Comparison of ENCODE assay signal across 8 cellular contexts in genomic region chr16:66695935-66696668, GRCh38. TPM values are rescaled to one million over a fixed set of nuclear protein-coding genes. Genes with fewer than 3 reads are reported as not detected.
DNase-seq lines count a peak whose midpoint lies in the region; ATAC-seq and TF ChIP-seq lines count a peak whose summit lies in the region.

No MANE protein-coding gene starts in this region.

- H3K9me3 Mint-ChIP-seq in immature natural killer cell = no peaks in the 10 kb centered on the region

- DNase-seq in NCI-H2081 (lab: John Stamatoyannopoulos, UW) = peak; percentile 21 to 29
- no peak for DNase-seq in NCI-H2081 treated with DMSO at 0.1 percent for 48 hours (lab: John Stamatoyannopoulos, UW)
- DNase-seq in NCI-H345 (lab: John Stamatoyannopoulos, UW) = peak; percentile 39
- no peak for DNase-seq in astrocyte of the spinal cord (ENCODE audit: low read depth, low spot score)
- DNase-seq in immature natural killer cell = no peak
- DNase-seq in stimulated activated CD4-positive, alpha-beta T cell treated with anti-CD3 and anti-CD28 coated beads, TNF-alpha, amount 100 ng/mL, for 4 hours (ENCODE audit: low read depth in 3 of 3) = peak in 2 of 3 experiments; percentile 5 to 17
- DNase-seq in SKM-1 treated with dmso at 0.1 percent for 144 hours (lab: John Stamatoyannopoulos, UW; ENCODE audit: unreplicated experiment) = no peak

- H3K4me1 Mint-ChIP-seq in immature natural killer cell = peaks cover 14 to 18% of the 10 kb centered on the region in 2 donors

- peaks cover 0 to 12% (median 11%) of the 10 kb centered on the region in 3 donors for H3K27me3 Mint-ChIP-seq in immature natural killer cell (ENCODE audit: low read depth in 3 of 3)

- in situ Hi-C loops in astrocyte of the spinal cord (cut with HindIII; ENCODE audit: low sequenced_read_pairs) = no loop called here

- ATAC-seq in HG02759 (IDR thresholded peaks at IDR 0.05; ENCODE audit: unreplicated experiment) = peak; percentile 47

- peak overlapping the region; percentile 63 for H3K4me3 ChIP-seq in astrocyte of the spinal cord (ENCODE audit: low read depth, low read length)

- no peak for TF ChIP-seq CTCF in astrocyte of the spinal cord (IDR thresholded peaks at IDR 0.05; ENCODE audit: low read depth, low read length)

- H3K27ac Mint-ChIP-seq in immature natural killer cell = no peak overlapping the region

- H3K4me3 Mint-ChIP-seq in immature natural killer cell = peak overlapping the region; percentile 76 to 85 (median 80)

- H3K36me3 Mint-ChIP-seq in immature natural killer cell = peaks cover 0 to 7% (median 0%) of the 10 kb centered on the region in 3 donors

RNA-seq across cellular contexts. Expression of gene CMTM4, which starts 0.4 kb away (rescaled TPM):
- polyA plus RNA-seq in immature natural killer cell = under 1 TPM in 1 of 3 donors, not detected in 2; 0.19 TPM

RNA-seq across cellular contexts. Expression of gene DYNC1LI2, which starts 55.3 kb away (rescaled TPM):
- polyA plus RNA-seq in immature natural killer cell = 10 to 100 TPM; 15.3 to 41.1 (median 16.6) TPM

Comparison
In these comparisons a context has a peak if more than half of its experiments do, and no peak if none do; other contexts are left out.
1. DNase-seq: peak in NCI-H2081 (2 of 2), NCI-H345 (single experiment) and stimulated activated CD4-positive, alpha-beta T cell treated with anti-CD3 and anti-CD28 coated beads, TNF-alpha, amount 100 ng/mL, for 4 hours (2 of 3); none in NCI-H2081 treated with DMSO at 0.1 percent for 48 hours (single experiment), astrocyte of the spinal cord (single experiment), immature natural killer cell (0 of 3) and SKM-1 treated with dmso at 0.1 percent for 144 hours (single experiment).